23 cellular contexts compared by ENCODE assay signal in genomic region chr21:14734833-14735232, GRCh38.
DNase-seq lines count a peak whose midpoint lies in the region; ATAC-seq, FAIRE-seq and TF ChIP-seq lines count a peak whose summit lies in the region.
"Had no signal": no experiment of that assay in that cellular context is flagged by ENCODE, and none has a peak within 500 bp of the region (broad histone marks: within the 10 kb centered on the region; RNA-seq: fewer than 3 reads in every experiment).

No MANE protein-coding gene starts in this region.

- CTCF ChIA-PET in K562 (lab: Yijun Ruan, JAX; ENCODE audit: low intra/inter-chr PET ratio) = no interaction called here

- TF ChIP-seq EP300 in K562 (IDR thresholded peaks at IDR 0.05; ENCODE audit: low read length) = no peak

- in situ Hi-C loops in K562 (cut with MboI) = no loop called here

- no peaks in the 10 kb centered on the region for H3K9me3 Mint-ChIP-seq in natural killer cell treated with Interleukin-12 subunit alpha and Interleukin-12 subunit beta and Interleukin-15 and Interleukin-18, amount 100 ng/mL, for 72 hours
- H3K9me3 Mint-ChIP-seq in natural killer cell = no peaks in the 10 kb centered on the region
- H3K9me3 Mint-ChIP-seq in stimulated activated memory B cell treated with anti-CD40 and anti-IgM and Interleukin-4, amounts not matched to agents 10 μg/mL and 1 μg/mL and 100 μg/mL, for 72 hours = no peaks in the 10 kb centered on the region
- no peaks in the 10 kb centered on the region; the same call in 2 of the 3 replicates for H3K9me3 Mint-ChIP-seq in GM23338
- H3K9me3 Mint-ChIP-seq: CD14-positive monocyte; CD4-positive, alpha-beta T cell; CD8-positive, alpha-beta memory T cell had no signal

- no peak overlapping the region for H3K4me3 ChIP-seq in K562
- H3K4me3 ChIP-seq in GM23338 = no peak overlapping the region
- H3K4me3 ChIP-seq: A549; BLaER1 treated with 17β-estradiol and CSF1 and Interleukin-3, amounts not matched to agents 10 nM and 100 nM had no signal

- no peak overlapping the region for H3K27ac ChIP-seq in K562 (ENCODE audit: extremely low read depth, low read depth, low read length)
- no peak overlapping the region for H3K27ac ChIP-seq in GM23338 (ENCODE audit: low read depth)
- H3K27ac ChIP-seq: A549; BLaER1 treated with 17β-estradiol and CSF1 and Interleukin-3, amounts not matched to agents 10 nM and 100 nM had no signal

- H3K4me1 ChIP-seq in K562 (replicated peaks in 1 of 2; ENCODE audit: control insufficient read depth in 2 of 2, insufficient read depth in 2 of 2, low read length in 2 of 2) = peaks cover 0 to 26% of the 10 kb centered on the region in 2 experiments; a peak in 3 of 5 replicates
- H3K4me1 ChIP-seq in GM23338 (ENCODE audit: insufficient read depth) = no peaks in the 10 kb centered on the region
- H3K4me1 ChIP-seq: A549, BE2C had no signal

- no peak for TF ChIP-seq RAD21 in K562 (CRISPR knock-in tag; conservative IDR thresholded peaks at IDR 0.05 in 1 of 2, IDR thresholded peaks at IDR 0.05 in 1 of 2)

- no peaks in the 10 kb centered on the region for H4K20me1 ChIP-seq in K562 (replicated peaks; ENCODE audit: control insufficient read depth, insufficient read depth, low read length)
- H4K20me1 ChIP-seq in GM23338 (replicated peaks; ENCODE audit: insufficient read depth) = no peaks in the 10 kb centered on the region
- H4K20me1 ChIP-seq: BLaER1 treated with 17β-estradiol and CSF1 and Interleukin-3, amounts not matched to agents 10 nM and 100 nM had no signal

- no TSS peak for BruUV-seq in K562 (replicated peaks; lab: Mats Ljungman, UMichigan)

- intact Hi-C loops in natural killer cell (cut with micrococcal nuclease) = loop anchor here (5.0 to 10.0 kb wide), 2 partner anchors 480 to 857 kb away; no protein-coding TSS in a partner anchor
- intact Hi-C loops in K562 (cut with micrococcal nuclease) = loop anchor here (5.0 kb wide), 5 partner anchors 37 to 283 kb away; no protein-coding TSS in a partner anchor

- TF ChIP-seq CTCF in natural killer cell (IDR thresholded peaks at IDR 0.05) (no peak), K562 (IDR thresholded peaks at IDR 0.05 in 2 of 3, conservative IDR thresholded peaks at IDR 0.05 in 1 of 3; ENCODE audit: insufficient read depth in 2 of 3, low read depth in 1 of 3, low read length in 3 of 3) (no peak), GM23338 (conservative IDR thresholded peaks at IDR 0.05; ENCODE audit: low read depth in 2 of 2) (no peak)

- H3K9me3 ChIP-seq in T-helper 17 cell (ENCODE audit: control insufficient read depth, low read length, poor library complexity, severe bottlenecking) (peaks cover 3% of the 10 kb centered on the region), K562 (replicated peaks; ENCODE audit: control insufficient read depth, insufficient read depth, low read depth, low read length) (peaks cover 2% of the 10 kb centered on the region; the same call in 1 of the 2 replicates)
- H3K9me3 ChIP-seq: A549; BE2C; BLaER1 treated with 17β-estradiol and CSF1 and Interleukin-3, amounts not matched to agents 10 nM and 100 nM had no signal

- peak overlapping the region; percentile 78 to 91 for H3K27ac Mint-ChIP-seq in natural killer cell treated with Interleukin-12 subunit alpha and Interleukin-12 subunit beta and Interleukin-15 and Interleukin-18, amount 100 ng/mL, for 72 hours
- no peak overlapping the region for H3K27ac Mint-ChIP-seq in natural killer cell
- H3K27ac Mint-ChIP-seq in T-helper 17 cell = peak overlapping the region; percentile 29
- H3K27ac Mint-ChIP-seq in stimulated activated memory B cell treated with anti-CD40 and anti-IgM and Interleukin-4, amounts not matched to agents 10 μg/mL and 1 μg/mL and 100 μg/mL, for 72 hours = peak overlapping the region; percentile 76
- no peak overlapping the region for H3K27ac Mint-ChIP-seq in GM23338
- H3K27ac Mint-ChIP-seq: CD4-positive, alpha-beta T cell had no signal

- H3K27me3 Mint-ChIP-seq in natural killer cell treated with Interleukin-12 subunit alpha and Interleukin-12 subunit beta and Interleukin-15 and Interleukin-18, amount 100 ng/mL, for 72 hours = no peaks in the 10 kb centered on the region
- H3K27me3 Mint-ChIP-seq in natural killer cell (ENCODE audit: low read depth in 2 of 2) (no peaks in the 10 kb centered on the region), T-helper 17 cell (no peaks in the 10 kb centered on the region), GM23338 (ENCODE audit: insufficient read depth, low read depth, poor library complexity) (peaks cover 2% of the 10 kb centered on the region)
- H3K27me3 Mint-ChIP-seq in stimulated activated memory B cell treated with anti-CD40 and anti-IgM and Interleukin-4, amounts not matched to agents 10 μg/mL and 1 μg/mL and 100 μg/mL, for 72 hours = no peaks in the 10 kb centered on the region
- H3K27me3 Mint-ChIP-seq: CD4-positive, alpha-beta T cell had no signal

- H3K4me2 ChIP-seq in K562 (ENCODE audit: insufficient read depth, low read length) (no peak overlapping the region), GM23338 (no peak overlapping the region)
- H3K4me2 ChIP-seq: A549 had no signal

- peaks cover 41 to 49% of the 10 kb centered on the region in 2 donors for H3K4me1 Mint-ChIP-seq in natural killer cell treated with Interleukin-12 subunit alpha and Interleukin-12 subunit beta and Interleukin-15 and Interleukin-18, amount 100 ng/mL, for 72 hours (ENCODE audit: low read depth in 2 of 2)
- H3K4me1 Mint-ChIP-seq in natural killer cell (peaks cover 0 to 4% of the 10 kb centered on the region in 2 donors), T-helper 17 cell (no peaks in the 10 kb centered on the region), GM23338 (no peaks in the 10 kb centered on the region)
- H3K4me1 Mint-ChIP-seq in stimulated activated memory B cell treated with anti-CD40 and anti-IgM and Interleukin-4, amounts not matched to agents 10 μg/mL and 1 μg/mL and 100 μg/mL, for 72 hours = peaks cover 39% of the 10 kb centered on the region

- TF ChIP-seq POLR2A in K562 (conservative IDR thresholded peaks at IDR 0.05) = no peak

- 71% methylated on average over 2 of the region's 2 CpGs for WGBS in K562 (ENCODE audit: insufficient coverage, low coverage, missing lambda C conversion rate)

- H3K36me3 ChIP-seq in K562 (ENCODE audit: control insufficient read depth, insufficient read depth, low read length) (peaks cover 18% of the 10 kb centered on the region; the same call in 1 of the 3 replicates), GM23338 (ENCODE audit: insufficient read depth) (no peaks in the 10 kb centered on the region)
- H3K36me3 ChIP-seq: BE2C; BLaER1 treated with 17β-estradiol and CSF1 and Interleukin-3, amounts not matched to agents 10 nM and 100 nM had no signal

- no peaks in the 10 kb centered on the region for H3K9me2 ChIP-seq in GM23338 (ENCODE audit: insufficient read depth)

- no peaks in the 10 kb centered on the region for H3F3A ChIP-seq in GM23338 (replicated peaks; ENCODE audit: low read depth)

- H3K4me3 Mint-ChIP-seq in natural killer cell treated with Interleukin-12 subunit alpha and Interleukin-12 subunit beta and Interleukin-15 and Interleukin-18, amount 100 ng/mL, for 72 hours = no peak overlapping the region
- H3K4me3 Mint-ChIP-seq in natural killer cell (no peak overlapping the region), T-helper 17 cell (no peak overlapping the region), GM23338 (no peak overlapping the region)
- H3K4me3 Mint-ChIP-seq in stimulated activated memory B cell treated with anti-CD40 and anti-IgM and Interleukin-4, amounts not matched to agents 10 μg/mL and 1 μg/mL and 100 μg/mL, for 72 hours = no peak overlapping the region
- H3K4me3 Mint-ChIP-seq: CD4-positive, alpha-beta T cell; CD8-positive, alpha-beta memory T cell had no signal

- no peaks in the 10 kb centered on the region for H3K36me3 Mint-ChIP-seq in natural killer cell treated with Interleukin-12 subunit alpha and Interleukin-12 subunit beta and Interleukin-15 and Interleukin-18, amount 100 ng/mL, for 72 hours
- H3K36me3 Mint-ChIP-seq in natural killer cell (no peaks in the 10 kb centered on the region), T-helper 17 cell (ENCODE audit: low read depth) (no peaks in the 10 kb centered on the region), GM23338 (ENCODE audit: low read depth) (no peaks in the 10 kb centered on the region)
- H3K36me3 Mint-ChIP-seq in stimulated activated memory B cell treated with anti-CD40 and anti-IgM and Interleukin-4, amounts not matched to agents 10 μg/mL and 1 μg/mL and 100 μg/mL, for 72 hours = no peaks in the 10 kb centered on the region
- H3K36me3 Mint-ChIP-seq: CD14-positive monocyte; CD8-positive, alpha-beta memory T cell had no signal

- POLR2A ChIA-PET in K562 (lab: Yijun Ruan, JAX) = interaction anchor here (1.1 kb wide), 1 partner anchor 10 kb away, joined by 6 read pairs; no protein-coding TSS in a partner anchor

- H3K9ac ChIP-seq in K562 (ENCODE audit: insufficient read depth in 1 of 2, low read depth in 2 of 2, low read length in 2 of 2) = no peak overlapping the region
- H3K9ac ChIP-seq: BLaER1 treated with 17β-estradiol and CSF1 and Interleukin-3, amounts not matched to agents 10 nM and 100 nM had no signal

- H3K79me2 ChIP-seq in K562 (ENCODE audit: control insufficient read depth, insufficient read depth, low read length) = peaks cover 7% of the 10 kb centered on the region; the same call in 2 of the 3 replicates
- H3K79me2 ChIP-seq in GM23338 (replicated peaks; ENCODE audit: insufficient read depth) = no peaks in the 10 kb centered on the region

- no peaks in the 10 kb centered on the region for H3K27me3 ChIP-seq in K562 (ENCODE audit: control insufficient read depth in 2 of 2, insufficient read depth in 2 of 2, low read length in 2 of 2)
- no peaks in the 10 kb centered on the region for H3K27me3 ChIP-seq in GM23338 (ENCODE audit: insufficient read depth)
- H3K27me3 ChIP-seq: BE2C; BLaER1 treated with 17β-estradiol and CSF1 and Interleukin-3, amounts not matched to agents 10 nM and 100 nM had no signal

- no peak for ATAC-seq in natural killer cell treated with Interleukin-12 subunit alpha and Interleukin-12 subunit beta and Interleukin-15 and Interleukin-18, amount 100 ng/mL, for 72 hours
- ATAC-seq in natural killer cell (no peak), T-helper 17 cell (no peak), K562 (no peak), GM23338 (no peak), HG03378 (IDR thresholded peaks at IDR 0.05; ENCODE audit: unreplicated experiment) (no peak)
- ATAC-seq in stimulated activated memory B cell treated with anti-CD40 and anti-IgM and Interleukin-4, amounts not matched to agents 10 μg/mL and 1 μg/mL and 100 μg/mL, for 72 hours = no peak
- ATAC-seq: A549 had no signal

- H2AFZ ChIP-seq in K562 (ENCODE audit: low read depth, low read length) (no peak overlapping the region), GM23338 (no peak overlapping the region)

- DNase-seq in natural killer cell treated with Interleukin-12 subunit alpha and Interleukin-12 subunit beta and Interleukin-15 and Interleukin-18, amount 100 ng/mL, for 72 hours (ENCODE audit: low spot score) = no peak
- DNase-seq in natural killer cell = no peak
- no peak for DNase-seq in T-helper 17 cell
- DNase-seq in K562 (ENCODE audit: extremely low read depth in 1 of 4, low spot score in 3 of 4) = no peak
- no peak for DNase-seq in GM23338 (ENCODE audit: low spot score)
- no peak for DNase-seq in SHP77 treated with DMSO at 0.1 percent for 48 hours (lab: John Stamatoyannopoulos, UW)
- DNase-seq: 8988T; ACHN; BE2C; CD4-positive, alpha-beta T cell; CD8-positive, alpha-beta memory T cell; DMS 273 treated with DMSO at 0.1 percent for 48 hours; DMS79; EL; GOT3; H7; HCEC 1CT had no signal

- H3K9me1 ChIP-seq in K562 (ENCODE audit: control insufficient read depth, insufficient read depth, low read length) = no peaks in the 10 kb centered on the region

- FAIRE-seq in K562 (lab: Jason Lieb, UNC) = no peak
- FAIRE-seq: A549, D721Med had no signal

Comparison
In these comparisons a context has a peak if more than half of its experiments do, and no peak if none do; other contexts are left out.
1. H3K27ac Mint-ChIP-seq: peak in natural killer cell treated with Interleukin-12 subunit alpha and Interleukin-12 subunit beta and Interleukin-15 and Interleukin-18, amount 100 ng/mL, for 72 hours (2 of 2), T-helper 17 cell (single experiment) and stimulated activated memory B cell treated with anti-CD40 and anti-IgM and Interleukin-4, amounts not matched to agents 10 μg/mL and 1 μg/mL and 100 μg/mL, for 72 hours (single experiment); none in natural killer cell (0 of 2) and GM23338 (single experiment).